1 cellular context compared by ENCODE assay signal in the genomic region with DNA sequence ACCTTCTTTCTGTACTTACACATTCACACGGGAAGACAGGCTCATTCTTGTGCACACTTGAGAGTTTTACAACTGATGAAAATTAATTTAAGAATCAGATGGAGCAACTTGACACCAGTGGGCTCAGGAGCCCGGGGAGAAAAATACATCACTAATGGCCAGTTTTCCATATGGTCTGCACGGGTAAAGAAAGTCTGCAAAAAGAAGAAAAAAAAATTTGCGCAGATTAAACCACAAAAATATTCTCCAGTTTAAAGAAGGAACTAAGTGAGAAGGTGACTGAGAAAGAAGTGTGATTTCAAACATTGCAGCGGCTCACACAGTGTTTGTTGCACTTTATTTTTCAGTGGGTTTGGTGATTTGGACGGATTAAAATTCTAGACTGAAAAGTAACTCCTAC.
TF ChIP-seq lines count a peak whose summit lies in the region.

A gene with protein sequence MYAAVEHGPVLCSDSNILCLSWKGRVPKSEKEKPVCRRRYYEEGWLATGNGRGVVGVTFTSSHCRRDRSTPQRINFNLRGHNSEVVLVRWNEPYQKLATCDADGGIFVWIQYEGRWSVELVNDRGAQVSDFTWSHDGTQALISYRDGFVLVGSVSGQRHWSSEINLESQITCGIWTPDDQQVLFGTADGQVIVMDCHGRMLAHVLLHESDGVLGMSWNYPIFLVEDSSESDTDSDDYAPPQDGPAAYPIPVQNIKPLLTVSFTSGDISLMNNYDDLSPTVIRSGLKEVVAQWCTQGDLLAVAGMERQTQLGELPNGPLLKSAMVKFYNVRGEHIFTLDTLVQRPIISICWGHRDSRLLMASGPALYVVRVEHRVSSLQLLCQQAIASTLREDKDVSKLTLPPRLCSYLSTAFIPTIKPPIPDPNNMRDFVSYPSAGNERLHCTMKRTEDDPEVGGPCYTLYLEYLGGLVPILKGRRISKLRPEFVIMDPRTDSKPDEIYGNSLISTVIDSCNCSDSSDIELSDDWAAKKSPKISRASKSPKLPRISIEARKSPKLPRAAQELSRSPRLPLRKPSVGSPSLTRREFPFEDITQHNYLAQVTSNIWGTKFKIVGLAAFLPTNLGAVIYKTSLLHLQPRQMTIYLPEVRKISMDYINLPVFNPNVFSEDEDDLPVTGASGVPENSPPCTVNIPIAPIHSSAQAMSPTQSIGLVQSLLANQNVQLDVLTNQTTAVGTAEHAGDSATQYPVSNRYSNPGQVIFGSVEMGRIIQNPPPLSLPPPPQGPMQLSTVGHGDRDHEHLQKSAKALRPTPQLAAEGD (N-terminal part only) (plus strand): TSS at position 301 of the 400 bp plus-strand sequence. CDS start 1,552 bp downstream, outside the sequence.

TF ChIP-seq in SK-N-SH treated with all-trans-retinoic acid at 6 μM for 48 hours, 23 proteins besides CTCF, POLR2A, EP300 and RAD21 (continued from another document):
- TF ChIP-seq CREB5 (CRISPR knock-in tag; IDR thresholded peaks at IDR 0.05; ENCODE audit: low read depth), result no peak
- no peak for TF ChIP-seq ISL1 (CRISPR knock-in tag; IDR thresholded peaks at IDR 0.05)
